In the genomic region with DNA sequence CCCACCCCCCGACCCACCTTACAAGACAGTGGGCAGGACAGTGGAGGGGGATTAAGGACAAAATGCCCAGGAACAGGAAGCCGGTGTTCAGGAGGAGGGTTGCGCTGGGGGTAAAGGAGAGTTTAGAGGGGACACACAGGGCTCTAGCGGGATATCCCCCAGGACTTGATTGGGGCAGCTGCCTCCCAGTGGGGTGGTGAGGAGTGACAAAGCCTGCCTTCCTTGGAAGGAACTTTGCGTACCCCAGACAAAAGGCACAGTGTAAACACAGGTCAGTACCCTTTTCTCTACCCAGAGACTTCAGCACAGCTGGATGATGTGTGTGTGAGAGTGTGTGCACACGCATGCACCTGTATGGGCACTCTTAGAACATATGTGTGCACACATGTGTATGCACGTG, we compare ENCODE assay signal across 18 cellular contexts. TPM values are rescaled to one million over a fixed set of nuclear protein-coding genes. Genes with fewer than 3 reads are reported as not detected.
DNase-seq lines count a peak whose midpoint lies in the region; ATAC-seq, FAIRE-seq and TF ChIP-seq lines count a peak whose summit lies in the region.
"Had no signal": no experiment of that assay in that cellular context is flagged by ENCODE, and none has a peak within 500 bp of the region (broad histone marks: within the 10 kb centered on the region; RNA-seq: fewer than 3 reads in every experiment).

No MANE protein-coding gene starts in this region.

- no peak for TF ChIP-seq EP300 in HepG2 (IDR thresholded peaks at IDR 0.05; ENCODE audit: low read depth in 2 of 2, low read length in 2 of 2)
- no peak for TF ChIP-seq EP300 in HepG2 (CRISPR knock-in tag; IDR thresholded peaks at IDR 0.05; ENCODE audit: borderline replicate concordance)

- H3K4me1 ChIP-seq in BLaER1 (peaks cover 26% of the 10 kb centered on the region), GM23338 (ENCODE audit: insufficient read depth) (peaks cover 11% of the 10 kb centered on the region), HepG2 (ENCODE audit: insufficient read depth, low read length) (peaks cover 21% of the 10 kb centered on the region; the same call in 1 of the 2 replicates)
- H3K4me1 ChIP-seq: Caco-2 had no signal

- no peak for TF ChIP-seq RAD21 in HepG2 (CRISPR knock-in tag; IDR thresholded peaks at IDR 0.05)

- no peaks in the 10 kb centered on the region for H3K27me3 ChIP-seq in BLaER1
- no peaks in the 10 kb centered on the region for H3K27me3 ChIP-seq in GM23338 (ENCODE audit: insufficient read depth)
- H3K27me3 ChIP-seq in HepG2 (ENCODE audit: control insufficient read depth in 1 of 2, insufficient read depth in 2 of 2, low read length in 2 of 2), result no peaks in the 10 kb centered on the region

- TF ChIP-seq POLR2A in HepG2 (IDR thresholded peaks at IDR 0.05; ENCODE audit: insufficient read depth in 1 of 2, low read depth in 2 of 2, low read length in 2 of 2), result no peak

- H3K27ac ChIP-seq in BLaER1, result peak overlapping the region; percentile 59; the same call in 1 of the 2 replicates
- no peak overlapping the region for H3K27ac ChIP-seq in GM23338 (ENCODE audit: low read depth)
- no peak overlapping the region for H3K27ac ChIP-seq in HepG2 (ENCODE audit: extremely low read length, insufficient read depth, low read length)
- H3K27ac ChIP-seq: C4-2B had no signal

- BruUV-seq in HepG2 (replicated peaks; lab: Mats Ljungman, UMichigan), result no TSS peak

- ATAC-seq in GM23338, result peak; percentile 81
- no peak for ATAC-seq in HepG2
- ATAC-seq: HCT116 had no signal

- H3K9me3 Mint-ChIP-seq in GM23338, result no peaks in the 10 kb centered on the region
- no peaks in the 10 kb centered on the region for H3K9me3 Mint-ChIP-seq in dendritic cell treated with granulocyte-macrophage colony-stimulating factor and Interleukin-4, amounts not matched to agents 40 ng/mL and 50 ng/mL, for 4 days
- no peaks in the 10 kb centered on the region for H3K9me3 Mint-ChIP-seq in neural crest cell
- H3K9me3 Mint-ChIP-seq: CD4-positive, alpha-beta T cell had no signal

- no peaks in the 10 kb centered on the region for H3K36me3 Mint-ChIP-seq in GM23338 (ENCODE audit: low read depth)
- no peaks in the 10 kb centered on the region for H3K36me3 Mint-ChIP-seq in dendritic cell treated with granulocyte-macrophage colony-stimulating factor and Interleukin-4, amounts not matched to agents 40 ng/mL and 50 ng/mL, for 4 days (ENCODE audit: low read depth)
- no peaks in the 10 kb centered on the region for H3K36me3 Mint-ChIP-seq in neural crest cell (ENCODE audit: low read depth)

- H3K36me3 ChIP-seq in BLaER1 (no peaks in the 10 kb centered on the region), GM23338 (ENCODE audit: insufficient read depth) (no peaks in the 10 kb centered on the region), HepG2 (replicated peaks in 1 of 2; ENCODE audit: control insufficient read depth in 1 of 2, insufficient read depth in 2 of 2, low read length in 2 of 2) (no peaks in the 10 kb centered on the region)

- H3K79me2 ChIP-seq in GM23338 (replicated peaks; ENCODE audit: insufficient read depth), result no peaks in the 10 kb centered on the region
- H3K79me2 ChIP-seq in HepG2 (ENCODE audit: insufficient read depth, low read length), result no peaks in the 10 kb centered on the region

- H3K9me3 ChIP-seq in BLaER1 (no peaks in the 10 kb centered on the region), HepG2 (ENCODE audit: low read length) (no peaks in the 10 kb centered on the region)
- H3K9me3 ChIP-seq: Caco-2 had no signal

- peak overlapping the region; percentile 74 for H3K4me2 ChIP-seq in BLaER1
- H3K4me2 ChIP-seq in GM23338, result no peak overlapping the region
- no peak overlapping the region for H3K4me2 ChIP-seq in HepG2 (ENCODE audit: low read depth, low read length)

- TF ChIP-seq CTCF in GM23338 (conservative IDR thresholded peaks at IDR 0.05; ENCODE audit: low read depth in 2 of 2), result no peak
- no peak for TF ChIP-seq CTCF in neural crest cell (conservative IDR thresholded peaks at IDR 0.05)
- no peak for TF ChIP-seq CTCF in HepG2 (CRISPR knock-in tag; IDR thresholded peaks at IDR 0.05)

- H3K9me2 ChIP-seq in GM23338 (ENCODE audit: insufficient read depth), result peaks cover 10% of the 10 kb centered on the region

- DNase-seq in GM23338 (ENCODE audit: low spot score) (no peak), neural crest cell (ENCODE audit: low read depth, low spot score) (no peak), SHP77 (lab: John Stamatoyannopoulos, UW) (no peak), HepG2 (ENCODE audit: low spot score) (no peak)
- DNase-seq in activated naive CD4-positive, alpha-beta T cell treated with Interleukin-2 at 50 U/mL for 16 hours, result no peak
- DNase-seq: Caco-2; CD4-positive, alpha-beta T cell; GOT3; H7; HFFc6 had no signal

- H2AFZ ChIP-seq in GM23338 (0 out of 2 replicates have a peak overlapping the region, but pooled peaks have one; percentile 90), HepG2 (ENCODE audit: low read length) (no peak overlapping the region)

- no peak overlapping the region for H3K9ac ChIP-seq in BLaER1
- H3K9ac ChIP-seq in HepG2 (ENCODE audit: insufficient read depth, low read depth, low read length), result no peak overlapping the region

- H3K27me3 Mint-ChIP-seq in GM23338 (ENCODE audit: insufficient read depth, low read depth, poor library complexity), result peaks cover 7% of the 10 kb centered on the region
- peaks cover 2% of the 10 kb centered on the region for H3K27me3 Mint-ChIP-seq in dendritic cell treated with granulocyte-macrophage colony-stimulating factor and Interleukin-4, amounts not matched to agents 40 ng/mL and 50 ng/mL, for 4 days
- no peaks in the 10 kb centered on the region for H3K27me3 Mint-ChIP-seq in neural crest cell (ENCODE audit: low read depth)
- H3K27me3 Mint-ChIP-seq: B cell; CD4-positive, alpha-beta T cell had no signal

- H4K20me1 ChIP-seq in BLaER1 (no peaks in the 10 kb centered on the region), GM23338 (replicated peaks; ENCODE audit: insufficient read depth) (no peaks in the 10 kb centered on the region), HepG2 (ENCODE audit: insufficient read depth, low read length) (no peaks in the 10 kb centered on the region)

- H3K27ac Mint-ChIP-seq in GM23338 (no peak overlapping the region; the same call in 1 of the 2 replicates), neural crest cell (ENCODE audit: unreplicated experiment) (peak overlapping the region; percentile 66)
- peak overlapping the region; percentile 86 for H3K27ac Mint-ChIP-seq in dendritic cell treated with granulocyte-macrophage colony-stimulating factor and Interleukin-4, amounts not matched to agents 40 ng/mL and 50 ng/mL, for 4 days
- H3K27ac Mint-ChIP-seq: CD4-positive, alpha-beta T cell; HFFc6 had no signal

- H3K4me3 Mint-ChIP-seq in GM23338, result no peak overlapping the region
- H3K4me3 Mint-ChIP-seq in dendritic cell treated with granulocyte-macrophage colony-stimulating factor and Interleukin-4, amounts not matched to agents 40 ng/mL and 50 ng/mL, for 4 days, result no peak overlapping the region
- H3K4me3 Mint-ChIP-seq in neural crest cell, result no peak overlapping the region
- H3K4me3 Mint-ChIP-seq: B cell; CD4-positive, alpha-beta T cell; HFFc6 had no signal

- H3F3A ChIP-seq in GM23338 (replicated peaks; ENCODE audit: low read depth), result no peaks in the 10 kb centered on the region

- WGBS in HepG2 (ENCODE audit: low lambda C conversion rate), result 68% methylated on average over 7 of the region's 7 CpGs

- H3K4me1 Mint-ChIP-seq in GM23338 (peaks cover 16% of the 10 kb centered on the region), neural crest cell (peaks cover 56% of the 10 kb centered on the region)
- peaks cover 65% of the 10 kb centered on the region for H3K4me1 Mint-ChIP-seq in dendritic cell treated with granulocyte-macrophage colony-stimulating factor and Interleukin-4, amounts not matched to agents 40 ng/mL and 50 ng/mL, for 4 days (ENCODE audit: low read depth)

- POLR2A ChIA-PET in HepG2 (lab: Yijun Ruan, JAX), result no interaction called here

- CTCF ChIA-PET in HepG2 (lab: Yijun Ruan, JAX; ENCODE audit: low intra/inter-chr PET ratio, low total read pairs), result no interaction called here

- no peak for FAIRE-seq in HepG2 (lab: Jason Lieb, UNC)
- FAIRE-seq: D721Med, G401.6, K562 had no signal

- in situ Hi-C loops in HepG2 (cut with HindIII; ENCODE audit: extremely low pct_ligation_motif_present, low pct_unique_long_range_greater_than_20kb), result no loop called here

- H3K4me3 ChIP-seq in BLaER1 (no peak overlapping the region), GM23338 (no peak overlapping the region), HepG2 (replicated peaks in 1 of 3; ENCODE audit: insufficient read depth in 1 of 3, low read depth in 2 of 3, low read length in 3 of 3) (no peak overlapping the region)
- H3K4me3 ChIP-seq: K562 had no signal

- intact Hi-C loops in dendritic cell treated with granulocyte-macrophage colony-stimulating factor and Interleukin-4, amounts not matched to agents 40 ng/mL and 50 ng/mL, for 4 days (cut with micrococcal nuclease), result loop anchor here (5.0 kb wide), 1 partner anchor 51 kb away; a partner anchor contains a TSS
- intact Hi-C loops in HepG2 (cut with micrococcal nuclease; ENCODE audit: unreplicated experiment), result loop anchor here (10.0 kb wide), 1 partner anchor 49 kb away; a partner anchor contains a TSS

RNA-seq across cellular contexts. Expression of a gene that starts 51.7 kb away (rescaled TPM):
- 9.7 and 10.5 TPM in 2 replicates for total RNA-seq in GM23338 (2014; rRNA removed; shearing (Covaris generic))
- 5.4 and 5.5 TPM in 2 replicates for polyA plus RNA-seq in GM23338 (2016; fragmentation: Nextera tagmentation; extraction: Ambion mirVana)
- total RNA-seq in neural crest cell, result 38.5 and 41.6 TPM in 2 replicates
- 4.8 and 5.5 TPM in 2 replicates for total RNA-seq in HepG2 (2016; rRNA removed; fragmentation: Illumina TruSeq; extraction: Trizol)
- total RNA-seq in HepG2 (2016; cell fraction: cytosol; rRNA removed; fragmentation: Illumina TruSeq; extraction: Trizol; ENCODE audit: low read depth), result 2.6 and 3.2 TPM in 2 replicates
- 4.7 and 5.1 TPM in 2 replicates for total RNA-seq in HepG2 (2016; cell fraction: insoluble cytoplasmic fraction; rRNA removed; fragmentation: Illumina TruSeq; extraction: Trizol)
- 3.3 and 3.5 TPM in 2 replicates for total RNA-seq in HepG2 (2016; cell fraction: membrane; rRNA removed; fragmentation: Illumina TruSeq; extraction: Trizol)
- 4.6 TPM in 2 replicates for total RNA-seq in HepG2 (2016; cell fraction: nucleus; rRNA removed; fragmentation: Illumina TruSeq; extraction: Trizol)
- polyA plus RNA-seq in HepG2 (2011; rRNA removed), result 3.6 and 5.4 TPM in 2 replicates
- polyA plus RNA-seq in HepG2 (2011; cell fraction: cytosol; rRNA removed), result 3.1 and 3.4 TPM in 2 replicates
- polyA plus RNA-seq in HepG2 (2011; cell fraction: nucleus; rRNA removed), result 6.8 and 8.6 TPM in 2 replicates
- polyA plus RNA-seq in HepG2 (2012), result 4.7 and 5.8 TPM in 2 replicates
- 0.58 and 0.79 TPM in 2 replicates for polyA plus RNA-seq in HepG2 (2016; cell fraction: cytosol; fragmentation: Illumina TruSeq; extraction: Trizol; ENCODE audit: low read depth)
- polyA plus RNA-seq in HepG2 (2016; cell fraction: insoluble cytoplasmic fraction; fragmentation: Illumina TruSeq; extraction: Trizol; ENCODE audit: low read depth), result 4.8 and 6.3 TPM in 2 replicates
- polyA plus RNA-seq in HepG2 (2016; cell fraction: membrane; fragmentation: Illumina TruSeq; extraction: Trizol; ENCODE audit: low read depth), result 1.2 and 1.6 TPM in 2 replicates
- polyA plus RNA-seq in HepG2 (2016; cell fraction: nucleus; fragmentation: Illumina TruSeq; extraction: Trizol; ENCODE audit: insufficient read depth, low read depth), result 3.7 and 6.7 TPM in 2 replicates
- 8.2 and 39.9 TPM in 2 replicates for polyA minus RNA-seq in HepG2 (2011; rRNA and poly(A)+ RNA removed; ENCODE audit: low replicate concordance)
- polyA minus RNA-seq in HepG2 (2011; cell fraction: cytosol; rRNA and poly(A)+ RNA removed), result 7.6 and 8.4 TPM in 2 replicates
- 10.4 and 10.6 TPM in 2 replicates for polyA minus RNA-seq in HepG2 (2011; cell fraction: nucleus; rRNA and poly(A)+ RNA removed)
